Comparison of ENCODE assay signal across 2 cellular contexts in the genomic region with DNA sequence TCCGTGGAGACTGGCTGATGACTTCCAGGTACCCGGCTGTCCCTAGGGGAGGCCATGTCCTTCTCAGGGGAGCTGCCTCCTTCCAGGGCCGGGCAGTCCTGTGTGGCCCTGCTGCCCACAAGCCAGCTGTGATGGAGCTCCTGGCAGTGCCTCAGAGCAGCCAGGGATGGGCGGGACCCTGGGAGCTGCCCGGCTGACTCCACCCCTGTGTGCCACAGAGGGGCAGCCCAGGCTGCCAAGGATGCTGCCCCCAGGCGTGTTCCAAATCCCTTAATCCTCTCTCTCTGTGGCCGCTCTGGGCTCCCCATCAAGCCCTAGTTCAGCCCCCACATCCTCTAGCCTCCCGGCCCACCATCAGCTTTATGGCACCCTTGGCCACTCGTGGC.
TF ChIP-seq lines count a peak whose summit lies in the region.

No MANE protein-coding gene starts in this region.

TF ChIP-seq in SK-N-SH, 30 proteins besides CTCF, POLR2A, EP300 and RAD21 (continued from another document):
- TF ChIP-seq, protein P1, sequence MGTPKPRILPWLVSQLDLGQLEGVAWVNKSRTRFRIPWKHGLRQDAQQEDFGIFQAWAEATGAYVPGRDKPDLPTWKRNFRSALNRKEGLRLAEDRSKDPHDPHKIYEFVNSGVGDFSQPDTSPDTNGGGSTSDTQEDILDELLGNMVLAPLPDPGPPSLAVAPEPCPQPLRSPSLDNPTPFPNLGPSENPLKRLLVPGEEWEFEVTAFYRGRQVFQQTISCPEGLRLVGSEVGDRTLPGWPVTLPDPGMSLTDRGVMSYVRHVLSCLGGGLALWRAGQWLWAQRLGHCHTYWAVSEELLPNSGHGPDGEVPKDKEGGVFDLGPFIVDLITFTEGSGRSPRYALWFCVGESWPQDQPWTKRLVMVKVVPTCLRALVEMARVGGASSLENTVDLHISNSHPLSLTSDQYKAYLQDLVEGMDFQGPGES (IDR thresholded peaks at IDR 0.05; ENCODE audit: low read depth, low read length): no peak
- TF ChIP-seq, protein P2, sequence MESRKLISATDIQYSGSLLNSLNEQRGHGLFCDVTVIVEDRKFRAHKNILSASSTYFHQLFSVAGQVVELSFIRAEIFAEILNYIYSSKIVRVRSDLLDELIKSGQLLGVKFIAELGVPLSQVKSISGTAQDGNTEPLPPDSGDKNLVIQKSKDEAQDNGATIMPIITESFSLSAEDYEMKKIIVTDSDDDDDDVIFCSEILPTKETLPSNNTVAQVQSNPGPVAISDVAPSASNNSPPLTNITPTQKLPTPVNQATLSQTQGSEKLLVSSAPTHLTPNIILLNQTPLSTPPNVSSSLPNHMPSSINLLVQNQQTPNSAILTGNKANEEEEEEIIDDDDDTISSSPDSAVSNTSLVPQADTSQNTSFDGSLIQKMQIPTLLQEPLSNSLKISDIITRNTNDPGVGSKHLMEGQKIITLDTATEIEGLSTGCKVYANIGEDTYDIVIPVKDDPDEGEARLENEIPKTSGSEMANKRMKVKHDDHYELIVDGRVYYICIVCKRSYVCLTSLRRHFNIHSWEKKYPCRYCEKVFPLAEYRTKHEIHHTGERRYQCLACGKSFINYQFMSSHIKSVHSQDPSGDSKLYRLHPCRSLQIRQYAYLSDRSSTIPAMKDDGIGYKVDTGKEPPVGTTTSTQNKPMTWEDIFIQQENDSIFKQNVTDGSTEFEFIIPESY (IDR thresholded peaks at IDR 0.05; ENCODE audit: borderline replicate concordance, low read depth): no peak
- TF ChIP-seq YY1 (IDR thresholded peaks at IDR 0.05; ENCODE audit: low read depth) (no peak), CHD2 (IDR thresholded peaks at IDR 0.05; ENCODE audit: low read length, partially characterized antibody) (no peak), SIN3A (IDR thresholded peaks at IDR 0.05; ENCODE audit: borderline replicate concordance, low read depth, low read length) (no peak)

TF ChIP-seq in SK-N-SH treated with all-trans-retinoic acid at 6 μM for 48 hours, 23 proteins besides CTCF, POLR2A, EP300 and RAD21 (continued from another document):
- TF ChIP-seq TSHZ2 (CRISPR knock-in tag; IDR thresholded peaks at IDR 0.05): no peak
- TF ChIP-seq, protein P3, sequence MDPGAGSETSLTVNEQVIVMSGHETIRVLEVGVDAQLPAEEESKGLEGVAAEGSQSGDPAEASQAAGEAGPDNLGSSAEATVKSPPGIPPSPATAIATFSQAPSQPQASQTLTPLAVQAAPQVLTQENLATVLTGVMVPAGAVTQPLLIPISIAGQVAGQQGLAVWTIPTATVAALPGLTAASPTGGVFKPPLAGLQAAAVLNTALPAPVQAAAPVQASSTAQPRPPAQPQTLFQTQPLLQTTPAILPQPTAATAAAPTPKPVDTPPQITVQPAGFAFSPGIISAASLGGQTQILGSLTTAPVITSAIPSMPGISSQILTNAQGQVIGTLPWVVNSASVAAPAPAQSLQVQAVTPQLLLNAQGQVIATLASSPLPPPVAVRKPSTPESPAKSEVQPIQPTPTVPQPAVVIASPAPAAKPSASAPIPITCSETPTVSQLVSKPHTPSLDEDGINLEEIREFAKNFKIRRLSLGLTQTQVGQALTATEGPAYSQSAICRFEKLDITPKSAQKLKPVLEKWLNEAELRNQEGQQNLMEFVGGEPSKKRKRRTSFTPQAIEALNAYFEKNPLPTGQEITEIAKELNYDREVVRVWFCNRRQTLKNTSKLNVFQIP (CRISPR knock-in tag; IDR thresholded peaks at IDR 0.05; ENCODE audit: borderline replicate concordance, low read depth): no peak
- TF ChIP-seq ZNF565 (CRISPR knock-in tag; conservative IDR thresholded peaks at IDR 0.05; ENCODE audit: low read depth): no peak
- TF ChIP-seq CSDC2 (CRISPR knock-in tag; IDR thresholded peaks at IDR 0.05): no peak
- no peak for TF ChIP-seq GLIS3 (CRISPR knock-in tag; IDR thresholded peaks at IDR 0.05)
- TF ChIP-seq ISL1 (CRISPR knock-in tag; IDR thresholded peaks at IDR 0.05): no peak
- no peak for TF ChIP-seq CSRNP3 (CRISPR knock-in tag; IDR thresholded peaks at IDR 0.05)
TF ChIP-seq in SK-N-SH treated with all-trans-retinoic acid at 6 μM for 48 hours: peak in this region for 0.
